Comparison of ENCODE assay signal across 9 cellular contexts in the genomic region with DNA sequence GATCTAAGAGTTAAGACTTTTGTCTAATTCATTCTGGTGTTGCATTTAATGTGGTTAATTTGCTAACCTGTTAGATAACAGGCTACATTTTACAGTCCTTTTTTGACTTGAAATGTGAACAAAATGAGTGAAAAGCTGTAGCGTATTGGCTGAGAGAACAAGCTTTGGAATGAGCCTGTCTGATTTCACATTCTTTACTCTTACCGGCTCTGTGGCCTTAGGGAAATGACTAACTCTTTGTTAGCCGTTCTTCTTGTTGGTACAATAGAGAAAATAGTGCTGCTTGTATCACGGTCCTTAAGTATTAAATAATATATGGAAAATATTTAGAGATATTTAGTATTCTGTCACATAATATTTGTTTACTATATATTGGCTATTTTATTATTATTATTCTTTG. TPM values are rescaled to one million over a fixed set of nuclear protein-coding genes. Genes with fewer than 3 reads are reported as not detected.
A peak's percentile ranks its signal among the peaks of the same experiment; 100 is the strongest.
DNase-seq lines count a peak whose midpoint lies in the region; ATAC-seq and TF ChIP-seq lines count a peak whose summit lies in the region.
"Had no signal": no experiment of that assay in that cellular context is flagged by ENCODE, and none has a peak within 500 bp of the region (broad histone marks: within the 10 kb centered on the region; RNA-seq: fewer than 3 reads in every experiment).

No MANE protein-coding gene starts in this region.

- DNase-seq in AG20443 (ENCODE audit: low spot score) (peak; percentile 53), HPDE6-E6E7 (ENCODE audit: extremely low spot score) (peak; percentile 45), astrocyte of the spinal cord (ENCODE audit: low read depth, low spot score) (peak; percentile 75), MV-4-11 (lab: John Stamatoyannopoulos, UW) (no peak), DMS153 treated with DMSO at 0.1 percent for 48 hours (lab: John Stamatoyannopoulos, UW; ENCODE audit: unreplicated experiment) (no peak)
- DNase-seq: left cardiac atrium had no signal

- TF ChIP-seq CTCF in astrocyte of the spinal cord (IDR thresholded peaks at IDR 0.05; ENCODE audit: low read depth, low read length), result no peak

- in situ Hi-C loops in astrocyte of the spinal cord (cut with HindIII; ENCODE audit: low sequenced_read_pairs), result no loop called here

- H3K9me3 ChIP-seq in mesodermal cell (ENCODE audit: control insufficient read depth, low read length), result no peaks in the 10 kb centered on the region

- no peaks in the 10 kb centered on the region for H3K36me3 ChIP-seq in mesodermal cell (ENCODE audit: control insufficient read depth, insufficient read depth, low read length)

- peak overlapping the region; percentile 83 for H3K4me3 ChIP-seq in astrocyte of the spinal cord (ENCODE audit: low read depth, low read length)
- H3K4me3 ChIP-seq in mesodermal cell (ENCODE audit: extremely low read depth, insufficient read depth, low read length, poor library complexity, severe bottlenecking), result peak overlapping the region; percentile 91

- H3K4me1 ChIP-seq in mesodermal cell (ENCODE audit: control insufficient read depth, insufficient read depth, low read length, poor library complexity, severe bottlenecking), result peaks cover 5% of the 10 kb centered on the region

- 40 to 41% methylated on average over 1 to 2 of the region's 4 CpGs for whole genome bisulfite sequencing in mesodermal cell (ENCODE audit: insufficient coverage in 2 of 2), 2 experiments

- ATAC-seq in HG03442 (IDR thresholded peaks at IDR 0.05; ENCODE audit: unreplicated experiment) (no peak), GM21529 (IDR thresholded peaks at IDR 0.05; ENCODE audit: unreplicated experiment) (no peak)
- ATAC-seq: left cardiac atrium had no signal

- no peak overlapping the region for H3K27ac ChIP-seq in mesodermal cell (ENCODE audit: low read depth, low read length, severe bottlenecking)

RNA-seq across cellular contexts. Expression of gene MNAT1, which starts 1.9 kb away (rescaled TPM):
- polyA plus RNA-seq in mesodermal cell (2013, experiment 1 of 2), result 48.4 TPM
- 55.4 TPM for polyA plus RNA-seq in mesodermal cell (2013, experiment 2 of 2)

RNA-seq across cellular contexts. Expression of gene SIX4, which starts 12.3 kb away (rescaled TPM):
- polyA plus RNA-seq in mesodermal cell (2013, experiment 1 of 2), result 7.7 TPM
- 7.9 TPM for polyA plus RNA-seq in mesodermal cell (2013, experiment 2 of 2)

Comparison
In these comparisons a context has a peak if more than half of its experiments do, and no peak if none do; other contexts are left out.
1. DNase-seq: peak in AG20443 (single experiment), HPDE6-E6E7 (single experiment) and astrocyte of the spinal cord (single experiment); none in MV-4-11 (single experiment) and DMS153 treated with DMSO at 0.1 percent for 48 hours (single experiment).